ENCODE assay signal across 9 cellular contexts in the genomic region with DNA sequence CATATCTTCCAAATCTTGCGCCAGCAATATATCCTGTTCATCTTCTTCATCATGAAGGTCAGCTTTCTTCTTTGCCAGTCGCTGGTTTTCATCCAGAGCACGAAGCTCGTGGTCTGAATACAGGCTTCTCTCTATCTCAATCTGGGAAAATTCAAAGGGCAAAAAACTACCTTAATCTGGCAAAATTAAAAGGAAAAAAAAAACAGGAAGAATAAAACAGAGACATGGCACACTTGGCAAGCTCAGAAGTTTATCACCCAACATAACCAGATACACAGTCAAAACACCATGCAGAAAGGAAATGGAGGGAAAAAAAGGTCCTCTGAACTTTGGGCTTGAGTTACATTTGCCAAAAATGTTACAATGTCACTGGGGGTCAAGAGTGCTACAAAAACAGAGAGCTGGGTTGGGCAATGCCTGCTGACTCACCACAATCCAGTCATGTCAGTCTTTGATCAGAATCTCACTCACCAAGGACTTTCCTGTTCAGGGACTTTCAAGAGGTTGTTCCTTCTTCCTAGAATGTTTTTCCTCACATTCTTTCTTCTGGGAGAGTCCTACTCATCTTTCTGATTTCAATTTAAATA. TPM values are rescaled to one million over a fixed set of nuclear protein-coding genes. Genes with fewer than 3 reads are reported as not detected.
DNase-seq lines count a peak whose midpoint lies in the region; ATAC-seq, FAIRE-seq and TF ChIP-seq lines count a peak whose summit lies in the region.
"Had no signal": no experiment of that assay in that cellular context is flagged by ENCODE, and none has a peak within 500 bp of the region (broad histone marks: within the 10 kb centered on the region; RNA-seq: fewer than 3 reads in every experiment).

No MANE protein-coding gene starts in this region.

- TF ChIP-seq CTCF in GM12878 (IDR thresholded peaks at IDR 0.05 in 2 of 3, conservative IDR thresholded peaks at IDR 0.05 in 1 of 3; ENCODE audit: control insufficient read depth in 2 of 3, extremely low read depth in 1 of 3, insufficient read depth in 1 of 3, low read depth in 3 of 3, low read length in 3 of 3): no peak

- H3K27me3 ChIP-seq in GM12878 (replicated peaks in 1 of 2; ENCODE audit: control insufficient read depth in 2 of 2, insufficient read depth in 2 of 2, low read length in 1 of 2) (no peaks in the 10 kb centered on the region), muscle layer of duodenum (ENCODE audit: low read depth, low read length) (no peaks in the 10 kb centered on the region)
- H3K27me3 ChIP-seq: transverse colon had no signal

- no peak overlapping the region for H2AFZ ChIP-seq in GM12878 (ENCODE audit: control insufficient read depth, low read depth, low read length)

- WGBS in GM12878 (ENCODE audit: insufficient coverage, insufficient replicate concordance, low lambda C conversion rate, missing lambda C conversion rate): 80% methylated on average over 4 of the region's 4 CpGs

- intact Hi-C loops in GM12878 (cut with micrococcal nuclease; ENCODE audit: unreplicated experiment): no loop called here

- peak overlapping the region; percentile 87 for H3K4me2 ChIP-seq in GM12878 (ENCODE audit: control insufficient read depth, insufficient read depth)

- TF ChIP-seq POLR2A in GM12878 (IDR thresholded peaks at IDR 0.05; ENCODE audit: low read depth, low read length): no peak

- no peaks in the 10 kb centered on the region for H4K20me1 ChIP-seq in GM12878 (ENCODE audit: control insufficient read depth, insufficient read depth)

- H3K79me2 ChIP-seq in GM12878 (ENCODE audit: control insufficient read depth, insufficient read depth, low read length): peaks cover 33% of the 10 kb centered on the region

- no peak for TF ChIP-seq EP300 in GM12878 (IDR thresholded peaks at IDR 0.05; ENCODE audit: borderline replicate concordance in 1 of 2, control insufficient read depth in 1 of 2, low read depth in 2 of 2, low read length in 2 of 2)

- RAD21 ChIA-PET in GM12878 (lab: Charles Lee; ENCODE audit: unreplicated experiment): no interaction called here

- H3K4me3 ChIP-seq in GM12878: no peak overlapping the region; the same call in 1 of the 2 replicates
- peak overlapping the region; percentile 89 to 98 for H3K4me3 ChIP-seq in muscle layer of duodenum (ENCODE audit: low read depth in 1 of 2, low read length in 2 of 2)

- BruUV-seq in GM12878 (replicated peaks; lab: Mats Ljungman, UMichigan): no TSS peak

- FAIRE-seq in GM12878 (lab: Jason Lieb, UNC): no peak

- SMC1A ChIA-PET in GM12878 (lab: Charles Lee; ENCODE audit: uncharacterized antibody, unreplicated experiment): interaction anchor here (0.6 to 1.3 kb wide), 2 partner anchors 10 to 57 kb away, joined by 3 read pairs; no protein-coding TSS in a partner anchor

- in situ Hi-C loops in Caki2 (cut with HindIII; ENCODE audit: low pct_unique_long_range_greater_than_20kb, low sequenced_read_pairs) (no loop called here), GM12878 (cut with MboI) (no loop called here)

- H3K4me1 ChIP-seq in GM12878 (ENCODE audit: control insufficient read depth, insufficient read depth, low read length) (peaks cover 3% of the 10 kb centered on the region; the same call in 1 of the 2 replicates), muscle layer of duodenum (ENCODE audit: control insufficient read depth in 1 of 2, insufficient read depth in 2 of 2, low read length in 2 of 2) (peaks cover 8 to 26% of the 10 kb centered on the region in 2 donors)

- H3K36me3 ChIP-seq in GM12878 (ENCODE audit: control insufficient read depth in 2 of 2, insufficient read depth in 2 of 2, low read length in 1 of 2) (peaks cover 4 to 6% of the 10 kb centered on the region in 2 experiments; a peak in 3 of 4 replicates), muscle layer of duodenum (ENCODE audit: control insufficient read depth in 1 of 2, insufficient read depth in 2 of 2, low read length in 2 of 2) (peaks cover 28 to 44% of the 10 kb centered on the region in 2 donors)

- POLR2A ChIA-PET in GM12878 (lab: Charles Lee): interaction anchor here (1.7 kb wide), 1 partner anchor 158 kb away, joined by 3 read pairs; no protein-coding TSS in a partner anchor

- no peak overlapping the region for H3K9ac ChIP-seq in GM12878 (ENCODE audit: control insufficient read depth, insufficient read depth, low read length)

- CTCF ChIA-PET in GM12878 (lab: Yijun Ruan, JAX): interaction anchor here (0.6 to 4.1 kb wide), 3 partner anchors 9 to 170 kb away, joined by 3 to 24 read pairs (median 5); no protein-coding TSS in a partner anchor

- TF ChIP-seq RAD21 in GM12878 (IDR thresholded peaks at IDR 0.05; ENCODE audit: insufficient read depth, low read depth, low read length): no peak

- peak; percentile 14 for DNase-seq in Caki2 (ENCODE audit: low read depth)
- DNase-seq in LHCN-M2 (ENCODE audit: low read depth): peak; percentile 51
- DNase-seq in GM12878 (ENCODE audit: low read depth, low spot score): no peak
- DNase-seq in GM03348 (ENCODE audit: low spot score): no peak
- DNase-seq in COLO829 (ENCODE audit: low spot score): no peak
- no peak for DNase-seq in middle frontal gyrus (ENCODE audit: extremely low spot score, low spot score)
- DNase-seq: transverse colon had no signal

- no peak for ATAC-seq in GM12878
- no peak for ATAC-seq in HG03442 (IDR thresholded peaks at IDR 0.05; ENCODE audit: unreplicated experiment)

- no peak overlapping the region for H3K27ac ChIP-seq in GM12878 (ENCODE audit: control insufficient read depth, insufficient read depth)
- no peak overlapping the region for H3K27ac ChIP-seq in muscle layer of duodenum (ENCODE audit: low read length)

- H3K9me3 ChIP-seq in GM12878 (replicated peaks; ENCODE audit: control insufficient read depth, insufficient read depth, low read length) (no peaks in the 10 kb centered on the region), muscle layer of duodenum (ENCODE audit: control insufficient read depth in 1 of 2, low read length in 2 of 2) (no peaks in the 10 kb centered on the region)
- H3K9me3 ChIP-seq: transverse colon had no signal

RNA-seq across cellular contexts. Expression of a gene that starts 1.5 kb away (rescaled TPM):
- total RNA-seq in Caki2 (2014; rRNA removed; shearing (Covaris generic); ENCODE audit: low replicate concordance): 38.5 and 53.3 TPM in 2 replicates
- total RNA-seq in LHCN-M2 (2014; rRNA removed) (18.1 and 23.4 TPM in 2 replicates), GM12878 (2014; rRNA removed) (33.0 and 37.4 TPM in 2 replicates), GM12878 (2014; rRNA removed; fragmentation: Illumina TruSeq; extraction: Trizol) (41.1 and 42.4 TPM in 2 replicates), GM12878 (2021) (37.9 and 39.5 TPM in 2 replicates)
- 23.0 TPM for polyA plus RNA-seq in LHCN-M2 (2012)
- 36.4 and 37.4 TPM in 2 replicates for total RNA-seq in GM12878 (2013; cell fraction: nucleolus; rRNA removed)
- 15.7 TPM for polyA plus RNA-seq in GM12878 (2011; ENCODE audit: low read depth)
- polyA plus RNA-seq in GM12878 (2011; rRNA removed) (48.5 and 50.4 TPM in 2 replicates), GM12878 (2014; fragmentation: Illumina TruSeq; extraction: Trizol) (40.5 and 41.7 TPM in 2 replicates), GM12878 (2014; fragmentation: Nextera tagmentation; extraction: Ambion mirVana) (10 to 100 TPM; 55.3 to 66.9 TPM), GM12878 (2014; rRNA removed) (54.6 and 57.7 TPM in 2 replicates), GM12878 (2016; fragmentation: Nextera tagmentation; extraction: Ambion mirVana) (10 to 100 TPM; 95.9 to 96.7 TPM)
- polyA plus RNA-seq in GM12878 (2011; cell fraction: cytosol; rRNA removed): 34.9 and 40.8 TPM in 2 replicates
- 28.1 and 28.9 TPM in 2 replicates for polyA plus RNA-seq in GM12878 (2011; cell fraction: nucleus; rRNA removed)
- 18.8 and 25.2 TPM in 2 replicates for polyA plus RNA-seq in GM12878 (2012)
- 13.9 and 16.8 TPM in 2 replicates for polyA minus RNA-seq in GM12878 (2011; rRNA and poly(A)+ RNA removed)
- 5.0 and 7.1 TPM in 2 replicates for polyA minus RNA-seq in GM12878 (2011; cell fraction: cytosol; rRNA and poly(A)+ RNA removed)
- polyA minus RNA-seq in GM12878 (2011; cell fraction: nucleus; rRNA and poly(A)+ RNA removed): 27.3 and 33.1 TPM in 2 replicates

RNA-seq across cellular contexts. Expression of a gene that starts 1.8 kb away (rescaled TPM):
- total RNA-seq in Caki2 (2014; rRNA removed; shearing (Covaris generic); ENCODE audit: low replicate concordance): 70.5 and 85.1 TPM in 2 replicates
- total RNA-seq in LHCN-M2 (2014; rRNA removed) (48.5 and 49.3 TPM in 2 replicates), GM12878 (2014; rRNA removed) (65.2 and 71.8 TPM in 2 replicates), GM12878 (2014; rRNA removed; fragmentation: Illumina TruSeq; extraction: Trizol) (50.4 and 55.1 TPM in 2 replicates), GM12878 (2021) (72.2 and 73.7 TPM in 2 replicates)
- 106 TPM for polyA plus RNA-seq in LHCN-M2 (2012)
- total RNA-seq in GM12878 (2013; cell fraction: nucleolus; rRNA removed): 45.1 and 52.2 TPM in 2 replicates
- polyA plus RNA-seq in GM12878 (2011; ENCODE audit: low read depth): 43.7 TPM
- polyA plus RNA-seq in GM12878 (2011; rRNA removed) (77.5 and 104 TPM in 2 replicates), GM12878 (2014; fragmentation: Illumina TruSeq; extraction: Trizol) (24.6 and 57.9 TPM in 2 replicates), GM12878 (2014; fragmentation: Nextera tagmentation; extraction: Ambion mirVana) (10 to 100 TPM; 37.1 to 44.3 TPM), GM12878 (2014; rRNA removed) (99.9 and 103 TPM in 2 replicates), GM12878 (2016; fragmentation: Nextera tagmentation; extraction: Ambion mirVana) (100 to 1,000 TPM; 138 to 148 TPM)
- 104 and 185 TPM in 2 replicates for polyA plus RNA-seq in GM12878 (2011; cell fraction: cytosol; rRNA removed)
- polyA plus RNA-seq in GM12878 (2011; cell fraction: nucleus; rRNA removed): 85.0 and 103 TPM in 2 replicates
- 42.1 and 42.3 TPM in 2 replicates for polyA plus RNA-seq in GM12878 (2012)
- polyA minus RNA-seq in GM12878 (2011; rRNA and poly(A)+ RNA removed): 34.9 and 43.6 TPM in 2 replicates
- polyA minus RNA-seq in GM12878 (2011; cell fraction: cytosol; rRNA and poly(A)+ RNA removed): 26.3 and 28.2 TPM in 2 replicates
- 14.3 and 21.7 TPM in 2 replicates for polyA minus RNA-seq in GM12878 (2011; cell fraction: nucleus; rRNA and poly(A)+ RNA removed)

Comparison
In these comparisons a context has a peak if more than half of its experiments do, and no peak if none do; other contexts are left out.
1. DNase-seq: peak in Caki2 (single experiment) and LHCN-M2 (single experiment); none in GM12878 (single experiment), GM03348 (single experiment), COLO829 (single experiment) and middle frontal gyrus (single experiment).